Comparison of ENCODE assay signal across 18 cellular contexts in the genomic region with DNA sequence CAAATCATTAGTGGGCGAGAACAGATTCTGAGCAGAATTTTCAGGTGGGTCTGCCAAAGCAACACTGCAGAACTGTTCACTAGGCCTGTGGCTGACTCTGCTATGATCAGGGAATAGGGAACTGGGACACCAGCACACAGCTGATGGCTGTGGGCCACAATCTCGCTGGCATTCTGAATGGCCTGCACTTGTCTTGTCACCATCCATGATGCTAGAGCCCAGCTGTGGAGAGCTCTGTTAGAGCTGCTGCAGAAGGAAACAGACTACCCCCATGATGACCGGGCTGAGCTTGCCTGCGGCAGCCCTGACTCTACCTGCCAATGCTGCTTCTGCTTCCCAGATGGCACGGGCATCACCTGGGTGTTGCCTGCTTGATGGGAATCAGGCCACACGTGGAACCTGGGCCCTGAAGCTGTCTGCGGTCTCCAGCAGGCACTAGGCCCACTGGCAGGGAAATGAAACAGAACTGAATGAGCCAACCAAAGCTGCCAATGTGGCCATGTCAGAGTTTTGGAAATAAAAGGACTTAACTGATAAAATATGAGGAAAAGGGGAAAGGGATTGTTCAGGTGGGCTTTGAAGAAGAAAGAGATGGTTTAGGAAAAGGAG. TPM values are rescaled to one million over a fixed set of nuclear protein-coding genes. Genes with fewer than 3 reads are reported as not detected.
DNase-seq lines count a peak whose midpoint lies in the region; ATAC-seq, FAIRE-seq and TF ChIP-seq lines count a peak whose summit lies in the region.
"Had no signal": no experiment of that assay in that cellular context is flagged by ENCODE, and none has a peak within 500 bp of the region (broad histone marks: within the 10 kb centered on the region; RNA-seq: fewer than 3 reads in every experiment).

No MANE protein-coding gene starts in this region.

- no peaks in the 10 kb centered on the region for H3K27me3 Mint-ChIP-seq in CD4-positive, alpha-beta memory T cell
- H3K27me3 Mint-ChIP-seq in activated CD4-positive, alpha-beta T cell treated with anti-CD3 and anti-CD28 coated beads, Interleukin-2, amount 10 ng/mL, durations not matched to agents 7 days and 5 days: peaks cover 3% of the 10 kb centered on the region

- H3K4me1 Mint-ChIP-seq in CD4-positive, alpha-beta memory T cell: peaks cover 0 to 9% (median 4%) of the 10 kb centered on the region in 4 donors
- H3K4me1 Mint-ChIP-seq in activated CD4-positive, alpha-beta T cell treated with anti-CD3 and anti-CD28 coated beads, Interleukin-2, amount 10 ng/mL, durations not matched to agents 7 days and 5 days: no peaks in the 10 kb centered on the region

- H3K27me3 ChIP-seq in CD4-positive, alpha-beta memory T cell (ENCODE audit: insufficient read depth, low read length): no peaks in the 10 kb centered on the region
- H3K27me3 ChIP-seq in foreskin keratinocyte (no peaks in the 10 kb centered on the region), osteoblast (ENCODE audit: insufficient read depth, low read length) (no peaks in the 10 kb centered on the region)
- H3K27me3 ChIP-seq: upper lobe of left lung had no signal

- H3K4me3 Mint-ChIP-seq in CD4-positive, alpha-beta memory T cell: peak overlapping the region in 2 of 8 donors; percentile 2 to 32
- no peak overlapping the region for H3K4me3 Mint-ChIP-seq in activated CD4-positive, alpha-beta T cell treated with anti-CD3 and anti-CD28 coated beads, Interleukin-2, amount 10 ng/mL, durations not matched to agents 7 days and 5 days
- H3K4me3 Mint-ChIP-seq: activated T-cell treated with anti-CD3 and anti-CD28 coated beads, Interleukin-2, amount 50 U/mL, for 24 hours had no signal

- POLR2A ChIA-PET in CD4-positive, alpha-beta memory T cell (lab: Charles Lee; ENCODE audit: partially characterized antibody): interaction anchor here (0.7 kb wide), 1 partner anchor 55 kb away, joined by 3 read pairs; no protein-coding TSS in a partner anchor
- POLR2A ChIA-PET in activated CD4-positive, alpha-beta T cell treated with anti-CD3 and anti-CD28 coated beads, Interleukin-2, amount 10 ng/mL, durations not matched to agents 7 days and 5 days (lab: Charles Lee): no interaction called here

- no peak overlapping the region for H3K27ac ChIP-seq in CD4-positive, alpha-beta memory T cell (ENCODE audit: low read depth, low read length)
- H3K27ac ChIP-seq in angular gyrus (ENCODE audit: low read depth, low read length) (peak overlapping the region; percentile 12), foreskin keratinocyte (no peak overlapping the region), osteoblast (ENCODE audit: low read depth, low read length) (no peak overlapping the region)
- H3K27ac ChIP-seq: neutrophil, upper lobe of left lung had no signal

- H3K4me3 ChIP-seq in CD4-positive, alpha-beta memory T cell (ENCODE audit: low read length in 2 of 2): no peak overlapping the region
- no peak overlapping the region for H3K4me3 ChIP-seq in osteoblast (ENCODE audit: insufficient read depth, low read length)
- H3K4me3 ChIP-seq: upper lobe of left lung had no signal

- TF ChIP-seq CTCF in foreskin keratinocyte (conservative IDR thresholded peaks at IDR 0.05) (no peak), osteoblast (IDR thresholded peaks at IDR 0.05; ENCODE audit: extremely low read depth, low read depth, low read length) (no peak)

- no peak for DNase-seq in CD4-positive, alpha-beta memory T cell
- DNase-seq in foreskin keratinocyte (peak in 1 of 2 donors; percentile 30), osteoblast (ENCODE audit: insufficient read length, low spot score, missing footprints) (no peak), SW 1271 (lab: John Stamatoyannopoulos, UW) (no peak), frontal cortex (ENCODE audit: low spot score in 2 of 2) (no peak)
- DNase-seq in activated CD4-positive, alpha-beta T cell treated with anti-CD3 and anti-CD28 coated beads, Interleukin-2, amount 10 ng/mL, durations not matched to agents 7 days and 5 days: no peak
- DNase-seq: activated CD4-positive, alpha-beta T cell treated with anti-CD3 and anti-CD28 coated beads for 1 hour; activated T-cell treated with anti-CD3 and anti-CD28 coated beads, Interleukin-2, amount 50 U/mL, for 24 hours; DMS53; NCI-H1092; NCI-H2227 treated with DMSO at 0.1 percent for 48 hours; upper lobe of left lung had no signal

- ATAC-seq in foreskin keratinocyte: peak; percentile 24
- ATAC-seq in GM19351 (IDR thresholded peaks at IDR 0.05; ENCODE audit: unreplicated experiment): no peak
- ATAC-seq: left lobe of liver had no signal

- no peaks in the 10 kb centered on the region for H3K36me3 Mint-ChIP-seq in CD4-positive, alpha-beta memory T cell
- H3K36me3 Mint-ChIP-seq in activated CD4-positive, alpha-beta T cell treated with anti-CD3 and anti-CD28 coated beads, Interleukin-2, amount 10 ng/mL, durations not matched to agents 7 days and 5 days (ENCODE audit: low read depth): no peaks in the 10 kb centered on the region

- no peaks in the 10 kb centered on the region for H3K9me3 ChIP-seq in CD4-positive, alpha-beta memory T cell (ENCODE audit: control insufficient read depth in 1 of 2, low read length in 2 of 2)
- H3K9me3 ChIP-seq in osteoblast (ENCODE audit: low read depth, low read length): no peaks in the 10 kb centered on the region
- H3K9me3 ChIP-seq: neutrophil, upper lobe of left lung had no signal

- H4K20me1 ChIP-seq in osteoblast (ENCODE audit: insufficient read depth, low read length): no peaks in the 10 kb centered on the region

- H3K79me2 ChIP-seq in osteoblast (ENCODE audit: insufficient read depth, low read length): no peaks in the 10 kb centered on the region

- H3K27ac Mint-ChIP-seq in CD4-positive, alpha-beta memory T cell: peak overlapping the region in 4 of 7 donors; percentile 0 to 32 (median 20)
- no peak overlapping the region for H3K27ac Mint-ChIP-seq in activated CD4-positive, alpha-beta T cell treated with anti-CD3 and anti-CD28 coated beads, Interleukin-2, amount 10 ng/mL, durations not matched to agents 7 days and 5 days
- H3K27ac Mint-ChIP-seq: activated T-cell treated with anti-CD3 and anti-CD28 coated beads, Interleukin-2, amount 50 U/mL, for 24 hours had no signal

- CTCF ChIA-PET in CD4-positive, alpha-beta memory T cell (lab: Charles Lee; ENCODE audit: partially characterized antibody): interaction anchor here (0.8 to 4.3 kb wide), 9 partner anchors 12 to 202 kb away, joined by 3 to 56 read pairs (median 6); partner anchors contain the start of gene DAW1
- CTCF ChIA-PET in activated CD4-positive, alpha-beta T cell treated with anti-CD3 and anti-CD28 coated beads, Interleukin-2, amount 10 ng/mL, durations not matched to agents 7 days and 5 days (lab: Charles Lee): interaction anchor here (1.3 kb wide), 1 partner anchor 27 kb away, joined by 4 read pairs; no protein-coding TSS in a partner anchor

- FAIRE-seq in frontal cortex (lab: Jason Lieb, UNC): no peak
- FAIRE-seq: astrocyte had no signal

- no peaks in the 10 kb centered on the region for H3K9me3 Mint-ChIP-seq in CD4-positive, alpha-beta memory T cell
- no peaks in the 10 kb centered on the region for H3K9me3 Mint-ChIP-seq in activated CD4-positive, alpha-beta T cell treated with anti-CD3 and anti-CD28 coated beads, Interleukin-2, amount 10 ng/mL, durations not matched to agents 7 days and 5 days
- H3K9me3 Mint-ChIP-seq: activated T-cell treated with anti-CD3 and anti-CD28 coated beads, Interleukin-2, amount 50 U/mL, for 24 hours had no signal

- intact Hi-C loops in CD4-positive, alpha-beta memory T cell (cut with micrococcal nuclease): loop anchor here (5.0 kb wide), 1 partner anchor 53 kb away; no protein-coding TSS in a partner anchor

- peak overlapping the region; percentile 74 for H2AFZ ChIP-seq in osteoblast (ENCODE audit: low read length)

- peaks cover 3% of the 10 kb centered on the region for H3K4me1 ChIP-seq in CD4-positive, alpha-beta memory T cell (ENCODE audit: insufficient read depth, low read length)
- H3K4me1 ChIP-seq in foreskin keratinocyte (peaks cover 22% of the 10 kb centered on the region), osteoblast (ENCODE audit: insufficient read depth, low read length) (peaks cover 36% of the 10 kb centered on the region)

- no peaks in the 10 kb centered on the region for H3K36me3 ChIP-seq in CD4-positive, alpha-beta memory T cell (ENCODE audit: insufficient read depth, low read length)
- H3K36me3 ChIP-seq in osteoblast (ENCODE audit: insufficient read depth, low read length): no peaks in the 10 kb centered on the region
- H3K36me3 ChIP-seq: neutrophil, upper lobe of left lung had no signal

- H3K4me2 ChIP-seq in osteoblast (ENCODE audit: insufficient read depth, low read length): no peak overlapping the region

RNA-seq across cellular contexts. Expression of gene DAW1, which starts 11.2 kb away (rescaled TPM):
- total RNA-seq in CD4-positive, alpha-beta memory T cell: not detected
- polyA plus RNA-seq in CD4-positive, alpha-beta memory T cell: not detected
- total RNA-seq in foreskin keratinocyte (0.39 and 0.44 TPM in 2 replicates), osteoblast (under 0.01 TPM in 1 of 2 replicates, not detected in the other), frontal cortex (1.2 TPM)
- 0.24 and 0.31 TPM in 2 replicates for polyA plus RNA-seq in foreskin keratinocyte
- total RNA-seq in activated CD4-positive, alpha-beta T cell treated with anti-CD3 and anti-CD28 coated beads, Interleukin-2, amount 10 ng/mL, durations not matched to agents 7 days and 5 days: not detected
- total RNA-seq: left lobe of liver, OCI-LY7 had no signal

RNA-seq across cellular contexts. Expression of gene CCL20, which starts 46.6 kb away (rescaled TPM):
- total RNA-seq in CD4-positive, alpha-beta memory T cell: 1 to 10 TPM; 2.6 to 3.2 TPM
- polyA plus RNA-seq in CD4-positive, alpha-beta memory T cell: 1 to 10 TPM; 1.5 to 1.6 TPM
- total RNA-seq in foreskin keratinocyte (0.58 and 0.81 TPM in 2 replicates), osteoblast (1.1 and 1.2 TPM in 2 replicates), frontal cortex (not detected)
- polyA plus RNA-seq in foreskin keratinocyte: 0.60 and 0.70 TPM in 2 replicates
- under 1 TPM in 1 of 2 experiments, not detected in 1; 0.37 TPM for total RNA-seq in activated CD4-positive, alpha-beta T cell treated with anti-CD3 and anti-CD28 coated beads, Interleukin-2, amount 10 ng/mL, durations not matched to agents 7 days and 5 days
- total RNA-seq: astrocyte, left lobe of liver, OCI-LY7 had no signal
